In genomic region chr5:90640484-90641059, GRCh38 we compare ENCODE assay signal across 1 cellular context.
TF ChIP-seq lines count a peak whose summit lies in the region.

No MANE protein-coding gene starts in this region.

TF ChIP-seq in K562, 482 proteins besides CTCF, POLR2A, EP300 and RAD21 (continued from another document and continues in another):
- TF ChIP-seq ZNF512 (tag; IDR thresholded peaks at IDR 0.05) (no peak), PRPF4 (IDR thresholded peaks at IDR 0.05; ENCODE audit: insufficient read depth, low read depth, low read length, poor library complexity, severe bottlenecking) (no peak), ZNF121 (CRISPR knock-in tag; conservative IDR thresholded peaks at IDR 0.05) (no peak), POLR2B (IDR thresholded peaks at IDR 0.05; ENCODE audit: low read depth, partially characterized antibody) (peak; percentile 19), ID3 (CRISPR knock-in tag; IDR thresholded peaks at IDR 0.05) (no peak), ID3 (tag; IDR thresholded peaks at IDR 0.05) (peak; percentile 30; the same call in 1 of the 2 replicates), YY1 (IDR thresholded peaks at IDR 0.05; ENCODE audit: borderline replicate concordance in 1 of 3, control insufficient read depth in 1 of 3, extremely low read depth in 1 of 3, insufficient read depth in 3 of 3, insufficient read length in 1 of 3, insufficient replicate concordance in 2 of 3, low read depth in 1 of 3, low read length in 2 of 3) (peak in 1 of 3 experiments; percentile 23), TAF7 (tag; IDR thresholded peaks at IDR 0.05) (0 out of 2 replicates have a peak, but pooled peaks have one; percentile 34), MEF2D (tag; conservative IDR thresholded peaks at IDR 0.05; ENCODE audit: low read depth) (0 out of 2 replicates have a peak, but pooled peaks have one; percentile 43), ETS1 (conservative IDR thresholded peaks at IDR 0.05; ENCODE audit: control insufficient read depth, low read depth, low read length) (no peak), ZHX1 (conservative IDR thresholded peaks at IDR 0.05; ENCODE audit: low read length) (no peak), MTA3 (IDR thresholded peaks at IDR 0.05; ENCODE audit: borderline replicate concordance) (0 out of 2 replicates have a peak, but pooled peaks have one; percentile 44), ZNF280A (IDR thresholded peaks at IDR 0.05; ENCODE audit: low read depth, partially characterized antibody) (no peak), SAFB2 (IDR thresholded peaks at IDR 0.05; ENCODE audit: borderline replicate concordance, low read depth, low read length, severe bottlenecking) (no peak), NR2C2 (CRISPR knock-in tag; IDR thresholded peaks at IDR 0.05) (no peak), NR2C2 (tag; IDR thresholded peaks at IDR 0.05) (peak; percentile 58), ZFX (CRISPR knock-in tag; IDR thresholded peaks at IDR 0.05) (no peak), ZNF146 (CRISPR knock-in tag; IDR thresholded peaks at IDR 0.05; ENCODE audit: unreplicated experiment) (no peak), AFF1 (IDR thresholded peaks at IDR 0.05; ENCODE audit: low read depth in 1 of 2, partially characterized antibody in 2 of 2) (peak; percentile 55 to 67), ZNF316 (IDR thresholded peaks at IDR 0.05) (0 out of 2 replicates have a peak, but pooled peaks have one; percentile 16), ZNF592 (IDR thresholded peaks at IDR 0.05) (peak; percentile 93), CEBPB (tag; IDR thresholded peaks at IDR 0.05) (peak; percentile 61), ZKSCAN8 (CRISPR knock-in tag; IDR thresholded peaks at IDR 0.05) (peak; percentile 44; the same call in 1 of the 2 replicates), ZNF766 (CRISPR knock-in tag; conservative IDR thresholded peaks at IDR 0.05) (no peak), ETV5 (CRISPR knock-in tag; IDR thresholded peaks at IDR 0.05; ENCODE audit: low read depth) (no peak), SOX6 (IDR thresholded peaks at IDR 0.05) (peak; percentile 42; the same call in 1 of the 2 replicates), CBX3 (IDR thresholded peaks at IDR 0.05; ENCODE audit: borderline replicate concordance in 1 of 2, low read length in 2 of 2) (no peak), RAD51 (IDR thresholded peaks at IDR 0.05; ENCODE audit: borderline replicate concordance, low read depth) (no peak), TEAD4 (IDR thresholded peaks at IDR 0.05; ENCODE audit: low read length) (peak; percentile 60; the same call in 1 of the 2 replicates), TEAD4 (CRISPR knock-in tag; IDR thresholded peaks at IDR 0.05; ENCODE audit: borderline replicate concordance) (no peak), IFI16 (CRISPR knock-in tag; IDR thresholded peaks at IDR 0.05) (no peak), HNRNPLL (IDR thresholded peaks at IDR 0.05; ENCODE audit: low read depth, low read length, poor library complexity, severe bottlenecking) (no peak), MAZ (CRISPR knock-in tag; conservative IDR thresholded peaks at IDR 0.05 in 1 of 2, IDR thresholded peaks at IDR 0.05 in 1 of 2) (0 out of 4 replicates have a peak, but pooled peaks of 1 of the 2 experiments have one; percentile 41), DPF2 (IDR thresholded peaks at IDR 0.05) (peak; percentile 47; the same call in 1 of the 2 replicates), LARP7 (IDR thresholded peaks at IDR 0.05) (no peak)
- TF ChIP-seq, protein P1, sequence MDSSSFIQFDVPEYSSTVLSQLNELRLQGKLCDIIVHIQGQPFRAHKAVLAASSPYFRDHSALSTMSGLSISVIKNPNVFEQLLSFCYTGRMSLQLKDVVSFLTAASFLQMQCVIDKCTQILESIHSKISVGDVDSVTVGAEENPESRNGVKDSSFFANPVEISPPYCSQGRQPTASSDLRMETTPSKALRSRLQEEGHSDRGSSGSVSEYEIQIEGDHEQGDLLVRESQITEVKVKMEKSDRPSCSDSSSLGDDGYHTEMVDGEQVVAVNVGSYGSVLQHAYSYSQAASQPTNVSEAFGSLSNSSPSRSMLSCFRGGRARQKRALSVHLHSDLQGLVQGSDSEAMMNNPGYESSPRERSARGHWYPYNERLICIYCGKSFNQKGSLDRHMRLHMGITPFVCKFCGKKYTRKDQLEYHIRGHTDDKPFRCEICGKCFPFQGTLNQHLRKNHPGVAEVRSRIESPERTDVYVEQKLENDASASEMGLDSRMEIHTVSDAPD (CRISPR knock-in tag; IDR thresholded peaks at IDR 0.05): no peak
- TF ChIP-seq, protein P2, sequence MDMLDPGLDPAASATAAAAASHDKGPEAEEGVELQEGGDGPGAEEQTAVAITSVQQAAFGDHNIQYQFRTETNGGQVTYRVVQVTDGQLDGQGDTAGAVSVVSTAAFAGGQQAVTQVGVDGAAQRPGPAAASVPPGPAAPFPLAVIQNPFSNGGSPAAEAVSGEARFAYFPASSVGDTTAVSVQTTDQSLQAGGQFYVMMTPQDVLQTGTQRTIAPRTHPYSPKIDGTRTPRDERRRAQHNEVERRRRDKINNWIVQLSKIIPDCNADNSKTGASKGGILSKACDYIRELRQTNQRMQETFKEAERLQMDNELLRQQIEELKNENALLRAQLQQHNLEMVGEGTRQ (CRISPR knock-in tag; IDR thresholded peaks at IDR 0.05): no peak
